ENCODE assay signal across 9 cellular contexts in genomic region chr9:136665704-136666363, GRCh38. TPM values are rescaled to one million over a fixed set of nuclear protein-coding genes. Genes with fewer than 3 reads are reported as not detected.
DNase-seq lines count a peak whose midpoint lies in the region; ATAC-seq, FAIRE-seq and TF ChIP-seq lines count a peak whose summit lies in the region.
"Had no signal": no experiment of that assay in that cellular context is flagged by ENCODE, and none has a peak within 500 bp of the region (broad histone marks: within the 10 kb centered on the region; RNA-seq: fewer than 3 reads in every experiment).

No MANE protein-coding gene starts in this region.

- FAIRE-seq in bronchial epithelial cell (lab: Jason Lieb, UNC), result no peak

- H2AFZ ChIP-seq in neural cell (ENCODE audit: low read depth, low read length) (no peak overlapping the region), Karpas-422 (ENCODE audit: low read length) (no peak overlapping the region)

- H3K9me3 Mint-ChIP-seq in CD8-positive, alpha-beta memory T cell, result peaks cover 0 to 2% (median 0%) of the 10 kb centered on the region in 5 donors

- TF ChIP-seq CTCF in bronchial epithelial cell (IDR thresholded peaks at IDR 0.05; ENCODE audit: insufficient read depth, low read length, severe bottlenecking) (no peak), neural cell (IDR thresholded peaks at IDR 0.05; ENCODE audit: poor library complexity, severe bottlenecking) (peak; percentile 13)

- no peak for TF ChIP-seq EP300 in neural cell (conservative IDR thresholded peaks at IDR 0.05; ENCODE audit: poor library complexity, severe bottlenecking)

- peaks cover 11% of the 10 kb centered on the region for H3K27me3 ChIP-seq in CD8-positive, alpha-beta memory T cell (ENCODE audit: insufficient read depth, low read length, poor library complexity, severe bottlenecking)
- no peaks in the 10 kb centered on the region for H3K27me3 ChIP-seq in bronchial epithelial cell (ENCODE audit: control insufficient read depth, insufficient read depth, low read length)
- no peaks in the 10 kb centered on the region for H3K27me3 ChIP-seq in neural cell (ENCODE audit: insufficient read depth, low read depth, low read length)
- no peaks in the 10 kb centered on the region for H3K27me3 ChIP-seq in Karpas-422 (ENCODE audit: low read length)

- no peaks in the 10 kb centered on the region for H4K20me1 ChIP-seq in neural cell (ENCODE audit: insufficient read depth)
- no peaks in the 10 kb centered on the region for H4K20me1 ChIP-seq in Karpas-422 (ENCODE audit: insufficient read depth, low read depth, low read length)

- H3K27ac ChIP-seq in CD8-positive, alpha-beta memory T cell (ENCODE audit: low read depth, low read length), result peak overlapping the region; percentile 16
- H3K27ac ChIP-seq in neural cell (ENCODE audit: low read length), result no peak overlapping the region
- no peak overlapping the region for H3K27ac ChIP-seq in substantia nigra (ENCODE audit: low read depth, low read length, poor library complexity, severe bottlenecking)
- H3K27ac ChIP-seq in Karpas-422 (ENCODE audit: low read length), result no peak overlapping the region

- ATAC-seq in GM18498 (IDR thresholded peaks at IDR 0.05; ENCODE audit: unreplicated experiment), result no peak

- H3K4me1 Mint-ChIP-seq in CD8-positive, alpha-beta memory T cell, result peaks cover 0 to 13% (median 6%) of the 10 kb centered on the region in 3 donors

- no peaks in the 10 kb centered on the region for H3K36me3 ChIP-seq in CD8-positive, alpha-beta memory T cell (ENCODE audit: insufficient read depth, low read length)
- no peaks in the 10 kb centered on the region for H3K36me3 ChIP-seq in bronchial epithelial cell (ENCODE audit: control insufficient read depth, insufficient read depth, low read length)
- H3K36me3 ChIP-seq in neural cell (ENCODE audit: insufficient read depth, low read length), result no peaks in the 10 kb centered on the region
- H3K36me3 ChIP-seq in Karpas-422 (ENCODE audit: insufficient read depth, low read length), result no peaks in the 10 kb centered on the region

- H3K4me2 ChIP-seq in neural cell (ENCODE audit: low read length) (no peak overlapping the region), Karpas-422 (ENCODE audit: low read depth, low read length, poor library complexity, severe bottlenecking) (no peak overlapping the region)

- CTCF ChIA-PET in CD8-positive, alpha-beta memory T cell (lab: Charles Lee), result no interaction called here

- H3K9me2 ChIP-seq in neural cell (ENCODE audit: insufficient read depth, low read length) (no peaks in the 10 kb centered on the region), Karpas-422 (replicated peaks; ENCODE audit: insufficient read depth, low read length) (no peaks in the 10 kb centered on the region)

- H3K4me1 ChIP-seq in CD8-positive, alpha-beta memory T cell (ENCODE audit: insufficient read depth, low read length), result no peaks in the 10 kb centered on the region
- H3K4me1 ChIP-seq in Karpas-422 (ENCODE audit: low read length), result peaks cover 4% of the 10 kb centered on the region; the same call in 1 of the 2 replicates

- TF ChIP-seq RAD21 in neural cell (conservative IDR thresholded peaks at IDR 0.05), result no peak

- no peaks in the 10 kb centered on the region for H3F3A ChIP-seq in neural cell (ENCODE audit: insufficient read depth, low read length, poor library complexity, severe bottlenecking)

- no peak overlapping the region for H3K4me3 Mint-ChIP-seq in CD8-positive, alpha-beta memory T cell

- no peak overlapping the region for H3K27ac Mint-ChIP-seq in CD8-positive, alpha-beta memory T cell

- H3K27me3 Mint-ChIP-seq in CD8-positive, alpha-beta memory T cell, result peaks cover 10 to 23% of the 10 kb centered on the region in 2 donors

- H3K9me3 ChIP-seq in CD8-positive, alpha-beta memory T cell (ENCODE audit: low read length), result no peaks in the 10 kb centered on the region
- H3K9me3 ChIP-seq in neural cell (ENCODE audit: low read length), result no peaks in the 10 kb centered on the region
- H3K9me3 ChIP-seq in Karpas-422 (ENCODE audit: low read length), result no peaks in the 10 kb centered on the region

- no peak for DNase-seq in CD8-positive, alpha-beta memory T cell
- DNase-seq in HuH-7.5 (ENCODE audit: low spot score), result peak; percentile 92
- DNase-seq in bronchial epithelial cell (ENCODE audit: low read depth), result no peak
- no peak for DNase-seq in mesenteric fat pad (ENCODE audit: low spot score)
- no peak for DNase-seq in substantia nigra (lab: John Stamatoyannopoulos, UW)
- DNase-seq in Karpas-422, result no peak
- DNase-seq: amniotic stem cell had no signal

- H3K4me3 ChIP-seq in CD8-positive, alpha-beta memory T cell (ENCODE audit: low read length), result no peak overlapping the region
- H3K4me3 ChIP-seq in bronchial epithelial cell (ENCODE audit: low read depth, low read length) (peak overlapping the region; percentile 32), neural cell (ENCODE audit: low read length) (no peak overlapping the region), Karpas-422 (ENCODE audit: low read length) (no peak overlapping the region)

- H3K79me2 ChIP-seq in neural cell (replicated peaks; ENCODE audit: insufficient read depth, low read length), result no peaks in the 10 kb centered on the region
- H3K79me2 ChIP-seq in Karpas-422 (ENCODE audit: low read length), result no peaks in the 10 kb centered on the region

- H3K36me3 Mint-ChIP-seq in CD8-positive, alpha-beta memory T cell, result no peaks in the 10 kb centered on the region

- H3K9ac ChIP-seq in neural cell (ENCODE audit: low read length), result no peak overlapping the region
- H3K9ac ChIP-seq in Karpas-422 (ENCODE audit: low read length), result no peak overlapping the region

- POLR2A ChIA-PET in CD8-positive, alpha-beta memory T cell (lab: Charles Lee), result no interaction called here

TF ChIP-seq in neural cell, 6 proteins besides CTCF, POLR2A, EP300 and RAD21:
- TF ChIP-seq POLR2AphosphoS5 (IDR thresholded peaks at IDR 0.05), result no peak

RNA-seq across cellular contexts. Expression of gene EGFL7, which starts 3.1 kb away (rescaled TPM):
- total RNA-seq in CD8-positive, alpha-beta memory T cell, result under 1 TPM; 0.61 to 0.95 TPM
- polyA plus RNA-seq in CD8-positive, alpha-beta memory T cell, result 0.40 TPM
- total RNA-seq in bronchial epithelial cell, result 11.8 and 18.1 TPM in 2 replicates
- polyA plus RNA-seq in neural cell, result 8.2 and 12.5 TPM in 2 replicates
- 4.6 and 4.7 TPM in 2 replicates for polyA minus RNA-seq in neural cell
- total RNA-seq in mesenteric fat pad, result 155 TPM
- total RNA-seq in Karpas-422 (2014; rRNA removed; shearing (Covaris generic); ENCODE audit: low replicate concordance), result not detected in 2 replicates

RNA-seq across cellular contexts. Expression of gene AGPAT2, which starts 21.4 kb away (rescaled TPM):
- total RNA-seq in CD8-positive, alpha-beta memory T cell, result 10 to 100 TPM; 17.4 to 18.4 TPM
- polyA plus RNA-seq in CD8-positive, alpha-beta memory T cell, result 32.5 TPM
- 41.9 and 52.0 TPM in 2 replicates for total RNA-seq in bronchial epithelial cell
- 1.3 TPM in 1 of 2 replicates, not detected in the other for polyA plus RNA-seq in neural cell
- polyA minus RNA-seq in neural cell, result 1.7 TPM in 1 of 2 replicates, not detected in the other
- 547 TPM for total RNA-seq in mesenteric fat pad
- 12.3 and 38.5 TPM in 2 replicates for total RNA-seq in Karpas-422 (2014; rRNA removed; shearing (Covaris generic); ENCODE audit: low replicate concordance)

RNA-seq across cellular contexts. Expression of gene DIPK1B, which starts 46.5 kb away (rescaled TPM):
- not detected for total RNA-seq in CD8-positive, alpha-beta memory T cell
- not detected for polyA plus RNA-seq in CD8-positive, alpha-beta memory T cell
- total RNA-seq in bronchial epithelial cell (0.13 TPM in 1 of 2 replicates, not detected in the other), mesenteric fat pad (3.9 TPM)
- 65.1 and 78.7 TPM in 2 replicates for polyA plus RNA-seq in neural cell
- polyA minus RNA-seq in neural cell, result 46.5 and 48.0 TPM in 2 replicates
- not detected in 2 replicates for total RNA-seq in Karpas-422 (2014; rRNA removed; shearing (Covaris generic); ENCODE audit: low replicate concordance)

Comparison
In these comparisons a context has a peak if more than half of its experiments do, and no peak if none do; other contexts are left out.
1. RNA of gene AGPAT2, which starts 21.4 kb away (total RNA-seq): 547 TPM in mesenteric fat pad (single experiment); 41.9 to 52.0 TPM in bronchial epithelial cell, 17.4 to 18.4 TPM in CD8-positive, alpha-beta memory T cell and 12.3 to 38.5 TPM in Karpas-422; every median in the first group is over 10 times any median in the second.